ENCODE assay signal across 8 cellular contexts in the genomic region with DNA sequence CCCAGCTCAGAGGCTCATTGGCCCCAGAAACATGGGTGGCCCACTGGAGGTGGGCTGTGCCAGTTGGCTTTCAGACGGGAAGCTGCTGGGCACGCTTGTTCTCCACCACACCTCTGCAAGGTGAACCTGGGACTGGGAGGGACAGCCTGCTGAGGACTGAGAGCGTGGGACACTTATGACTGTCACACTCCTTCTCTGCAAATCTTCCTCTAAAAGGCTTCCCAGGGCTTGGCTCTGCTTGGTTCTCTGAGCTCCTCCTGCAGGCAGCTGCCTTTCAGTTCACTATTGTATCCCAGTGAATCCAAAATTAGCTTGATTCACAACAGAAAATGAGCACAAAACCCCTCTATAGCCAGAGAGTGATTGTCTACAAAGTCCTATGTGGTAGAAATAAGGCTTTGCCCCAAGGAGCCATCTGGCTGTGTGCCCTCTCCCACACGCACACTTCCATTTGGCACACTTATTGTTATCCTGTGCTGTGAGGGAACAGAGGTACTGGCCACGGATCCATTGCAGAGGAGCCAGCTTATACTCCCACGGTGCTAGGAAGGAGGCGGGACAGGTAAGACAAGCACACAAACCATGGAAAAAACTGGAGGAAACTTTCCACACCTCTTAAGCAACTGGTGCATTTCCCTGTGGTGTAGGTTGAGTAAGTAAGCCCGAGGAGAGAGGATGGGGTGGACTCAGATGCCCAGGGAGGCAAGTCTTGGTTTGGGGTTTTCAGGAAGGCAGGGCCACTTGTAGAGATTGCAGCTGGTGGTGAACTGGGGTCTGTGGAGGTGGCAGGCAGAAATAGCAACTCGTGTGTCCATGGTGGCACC. TPM values are rescaled to one million over a fixed set of nuclear protein-coding genes. Genes with fewer than 3 reads are reported as not detected.
DNase-seq lines count a peak whose midpoint lies in the region; ATAC-seq and TF ChIP-seq lines count a peak whose summit lies in the region.

No MANE protein-coding gene starts in this region.

- H3K27ac ChIP-seq in CD4-positive, alpha-beta T cell (ENCODE audit: low read depth, low read length) = peak overlapping the region; percentile 99
- H3K27ac ChIP-seq in effector memory CD4-positive, alpha-beta T cell (ENCODE audit: insufficient read depth, low read length, poor library complexity, severe bottlenecking) = peak overlapping the region; percentile 99

- CTCF ChIA-PET in CD4-positive, alpha-beta T cell (lab: Charles Lee) = interaction anchor here (0.5 to 5.3 kb wide), 7 partner anchors 13 to 1367 kb away, joined by 3 to 32 read pairs (median 7); no protein-coding TSS in a partner anchor

- H3K9me3 ChIP-seq in CD4-positive, alpha-beta T cell (ENCODE audit: control insufficient read depth, low read length) = no peaks in the 10 kb centered on the region
- H3K9me3 ChIP-seq in effector memory CD4-positive, alpha-beta T cell (ENCODE audit: control insufficient read depth, low read length) = no peaks in the 10 kb centered on the region

- H3K9me3 Mint-ChIP-seq in CD4-positive, alpha-beta T cell = no peaks in the 10 kb centered on the region

- no peak for ATAC-seq in CD4-positive, alpha-beta T cell (ENCODE audit: poor library complexity)
- ATAC-seq in GM21723 (IDR thresholded peaks at IDR 0.05; ENCODE audit: unreplicated experiment) (no peak), HG03159 (IDR thresholded peaks at IDR 0.05; ENCODE audit: unreplicated experiment) (no peak), HG03135 (IDR thresholded peaks at IDR 0.05; ENCODE audit: unreplicated experiment) (no peak)

- intact Hi-C loops in CD4-positive, alpha-beta T cell (cut with DNase I, micrococcal nuclease) = loop anchor here in 1 of 2 experiments (1.0 kb wide), 1 partner anchor 13 kb away; no protein-coding TSS in a partner anchor

- no peak overlapping the region for H3K4me3 ChIP-seq in effector memory CD4-positive, alpha-beta T cell (ENCODE audit: insufficient read depth, low read depth, low read length, poor library complexity, severe bottlenecking)

- no peaks in the 10 kb centered on the region for H3K27me3 Mint-ChIP-seq in CD4-positive, alpha-beta T cell

- no peaks in the 10 kb centered on the region for H3K36me3 ChIP-seq in effector memory CD4-positive, alpha-beta T cell (ENCODE audit: control insufficient read depth, insufficient read depth, low read length)

- peak overlapping the region; percentile 100 for H3K27ac Mint-ChIP-seq in CD4-positive, alpha-beta T cell

- no peak for DNase-seq in CD4-positive, alpha-beta T cell
- DNase-seq in NCI-H226 (peak; percentile 49), occipital lobe (lab: John Stamatoyannopoulos, UW) (peak; percentile 64)
- DNase-seq in effector memory CD4-positive, alpha-beta T cell = no peak
- no peak for DNase-seq in NK-92 treated with Interleukin-12 subunit alpha and Interleukin-12 subunit beta, amount 100 ng/mL, for 24 hours (lab: John Stamatoyannopoulos, UW)

- no peak for TF ChIP-seq CTCF in CD4-positive, alpha-beta T cell (IDR thresholded peaks at IDR 0.05)

- H3K4me3 Mint-ChIP-seq in CD4-positive, alpha-beta T cell = peak overlapping the region; percentile 79

- POLR2A ChIA-PET in CD4-positive, alpha-beta T cell (lab: Charles Lee) = interaction anchor here (0.7 to 13.2 kb wide), 7 partner anchors 8 to 52 kb away, joined by 3 to 569 read pairs (median 87); a partner anchor contains a TSS

- peaks cover 71% of the 10 kb centered on the region for H3K4me1 Mint-ChIP-seq in CD4-positive, alpha-beta T cell (ENCODE audit: low read depth)

- peaks cover 8% of the 10 kb centered on the region for H3K36me3 Mint-ChIP-seq in CD4-positive, alpha-beta T cell (ENCODE audit: low read depth)

- H3K27me3 ChIP-seq in CD4-positive, alpha-beta T cell (ENCODE audit: control insufficient read depth, insufficient read depth, low read length) = no peaks in the 10 kb centered on the region
- H3K27me3 ChIP-seq in effector memory CD4-positive, alpha-beta T cell (replicated peaks; ENCODE audit: control insufficient read depth, insufficient read depth, low read length, poor library complexity, severe bottlenecking) = no peaks in the 10 kb centered on the region

- peaks cover 46% of the 10 kb centered on the region for H3K4me1 ChIP-seq in effector memory CD4-positive, alpha-beta T cell (ENCODE audit: control insufficient read depth, insufficient read depth, low read length, poor library complexity, severe bottlenecking)

RNA-seq across cellular contexts. Expression of a gene that starts 18.9 kb away (rescaled TPM):
- 100 to 1,000 TPM; 802 to 849 TPM for total RNA-seq in CD4-positive, alpha-beta T cell
- 13.9 TPM for total RNA-seq in occipital lobe

RNA-seq across cellular contexts. Expression of a gene that starts 56.9 kb away (rescaled TPM):
- total RNA-seq in CD4-positive, alpha-beta T cell = 1 to 10 TPM in 1 of 2 experiments, under 1 TPM in 1; 0.58 to 1.1 TPM
- not detected for total RNA-seq in occipital lobe

Comparison
In these comparisons a context has a peak if more than half of its experiments do, and no peak if none do; other contexts are left out.
1. DNase-seq: peak in NCI-H226 (single experiment) and occipital lobe (single experiment); none in CD4-positive, alpha-beta T cell (0 of 10), effector memory CD4-positive, alpha-beta T cell (0 of 3) and NK-92 treated with Interleukin-12 subunit alpha and Interleukin-12 subunit beta, amount 100 ng/mL, for 24 hours (single experiment).
2. RNA of a gene that starts 18.9 kb away (total RNA-seq): 802 to 849 TPM in CD4-positive, alpha-beta T cell; 13.9 TPM in occipital lobe (single experiment); every median in the first group is over 10 times any median in the second.